2 cellular contexts compared by ENCODE assay signal in genomic region chr4:80101086-80101767, GRCh38.
A peak's percentile ranks its signal among the peaks of the same experiment; 100 is the strongest.
TF ChIP-seq lines count a peak whose summit lies in the region.

No MANE protein-coding gene starts in this region.

TF ChIP-seq in HCT116, 20 proteins besides CTCF, POLR2A, EP300 and RAD21:
- TF ChIP-seq CEBPB (IDR thresholded peaks at IDR 0.05; ENCODE audit: low read depth) (no peak), YY1 (IDR thresholded peaks at IDR 0.05; ENCODE audit: extremely low read depth, insufficient replicate concordance, low read depth, low read length) (no peak), ZFX (IDR thresholded peaks at IDR 0.05) (no peak), JUND (IDR thresholded peaks at IDR 0.05) (no peak), ATF3 (IDR thresholded peaks at IDR 0.05) (no peak), SP1 (IDR thresholded peaks at IDR 0.05; ENCODE audit: low read depth) (no peak), SRF (IDR thresholded peaks at IDR 0.05; ENCODE audit: low read depth) (no peak), SIN3A (IDR thresholded peaks at IDR 0.05; ENCODE audit: low read depth) (no peak), EZH2phosphoT487 (IDR thresholded peaks at IDR 0.05; ENCODE audit: borderline replicate concordance) (no peak), ELF1 (IDR thresholded peaks at IDR 0.05; ENCODE audit: borderline replicate concordance, low read depth) (no peak), EGR1 (IDR thresholded peaks at IDR 0.05; ENCODE audit: low read depth) (no peak), EZH2 (IDR thresholded peaks at IDR 0.05) (no peak), FOSL1 (IDR thresholded peaks at IDR 0.05; ENCODE audit: low read depth) (no peak), TCF7L2 (IDR thresholded peaks at IDR 0.05; ENCODE audit: borderline replicate concordance, extremely low read depth, insufficient read depth, insufficient read length) (no peak), POLR2AphosphoS5 (IDR thresholded peaks at IDR 0.05; ENCODE audit: low read depth, low read length) (no peak), CBX3 (IDR thresholded peaks at IDR 0.05; ENCODE audit: low read depth) (no peak)
- TF ChIP-seq, protein P1, sequence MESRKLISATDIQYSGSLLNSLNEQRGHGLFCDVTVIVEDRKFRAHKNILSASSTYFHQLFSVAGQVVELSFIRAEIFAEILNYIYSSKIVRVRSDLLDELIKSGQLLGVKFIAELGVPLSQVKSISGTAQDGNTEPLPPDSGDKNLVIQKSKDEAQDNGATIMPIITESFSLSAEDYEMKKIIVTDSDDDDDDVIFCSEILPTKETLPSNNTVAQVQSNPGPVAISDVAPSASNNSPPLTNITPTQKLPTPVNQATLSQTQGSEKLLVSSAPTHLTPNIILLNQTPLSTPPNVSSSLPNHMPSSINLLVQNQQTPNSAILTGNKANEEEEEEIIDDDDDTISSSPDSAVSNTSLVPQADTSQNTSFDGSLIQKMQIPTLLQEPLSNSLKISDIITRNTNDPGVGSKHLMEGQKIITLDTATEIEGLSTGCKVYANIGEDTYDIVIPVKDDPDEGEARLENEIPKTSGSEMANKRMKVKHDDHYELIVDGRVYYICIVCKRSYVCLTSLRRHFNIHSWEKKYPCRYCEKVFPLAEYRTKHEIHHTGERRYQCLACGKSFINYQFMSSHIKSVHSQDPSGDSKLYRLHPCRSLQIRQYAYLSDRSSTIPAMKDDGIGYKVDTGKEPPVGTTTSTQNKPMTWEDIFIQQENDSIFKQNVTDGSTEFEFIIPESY (IDR thresholded peaks at IDR 0.05; ENCODE audit: extremely low read depth, insufficient replicate concordance, low read length), result no peak
- TF ChIP-seq, protein P2, sequence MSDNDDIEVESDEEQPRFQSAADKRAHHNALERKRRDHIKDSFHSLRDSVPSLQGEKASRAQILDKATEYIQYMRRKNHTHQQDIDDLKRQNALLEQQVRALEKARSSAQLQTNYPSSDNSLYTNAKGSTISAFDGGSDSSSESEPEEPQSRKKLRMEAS (IDR thresholded peaks at IDR 0.05), result no peak
- TF ChIP-seq, protein P3, sequence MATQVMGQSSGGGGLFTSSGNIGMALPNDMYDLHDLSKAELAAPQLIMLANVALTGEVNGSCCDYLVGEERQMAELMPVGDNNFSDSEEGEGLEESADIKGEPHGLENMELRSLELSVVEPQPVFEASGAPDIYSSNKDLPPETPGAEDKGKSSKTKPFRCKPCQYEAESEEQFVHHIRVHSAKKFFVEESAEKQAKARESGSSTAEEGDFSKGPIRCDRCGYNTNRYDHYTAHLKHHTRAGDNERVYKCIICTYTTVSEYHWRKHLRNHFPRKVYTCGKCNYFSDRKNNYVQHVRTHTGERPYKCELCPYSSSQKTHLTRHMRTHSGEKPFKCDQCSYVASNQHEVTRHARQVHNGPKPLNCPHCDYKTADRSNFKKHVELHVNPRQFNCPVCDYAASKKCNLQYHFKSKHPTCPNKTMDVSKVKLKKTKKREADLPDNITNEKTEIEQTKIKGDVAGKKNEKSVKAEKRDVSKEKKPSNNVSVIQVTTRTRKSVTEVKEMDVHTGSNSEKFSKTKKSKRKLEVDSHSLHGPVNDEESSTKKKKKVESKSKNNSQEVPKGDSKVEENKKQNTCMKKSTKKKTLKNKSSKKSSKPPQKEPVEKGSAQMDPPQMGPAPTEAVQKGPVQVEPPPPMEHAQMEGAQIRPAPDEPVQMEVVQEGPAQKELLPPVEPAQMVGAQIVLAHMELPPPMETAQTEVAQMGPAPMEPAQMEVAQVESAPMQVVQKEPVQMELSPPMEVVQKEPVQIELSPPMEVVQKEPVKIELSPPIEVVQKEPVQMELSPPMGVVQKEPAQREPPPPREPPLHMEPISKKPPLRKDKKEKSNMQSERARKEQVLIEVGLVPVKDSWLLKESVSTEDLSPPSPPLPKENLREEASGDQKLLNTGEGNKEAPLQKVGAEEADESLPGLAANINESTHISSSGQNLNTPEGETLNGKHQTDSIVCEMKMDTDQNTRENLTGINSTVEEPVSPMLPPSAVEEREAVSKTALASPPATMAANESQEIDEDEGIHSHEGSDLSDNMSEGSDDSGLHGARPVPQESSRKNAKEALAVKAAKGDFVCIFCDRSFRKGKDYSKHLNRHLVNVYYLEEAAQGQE (IDR thresholded peaks at IDR 0.05; ENCODE audit: low read depth), result no peak

TF ChIP-seq in K562, 482 proteins besides CTCF, POLR2A, EP300 and RAD21:
- TF ChIP-seq PBX2 (CRISPR knock-in tag; IDR thresholded peaks at IDR 0.05; ENCODE audit: low read depth) (no peak), PBX2 (tag; conservative IDR thresholded peaks at IDR 0.05; ENCODE audit: low read depth) (no peak), FOSL1 (tag; conservative IDR thresholded peaks at IDR 0.05) (peak; percentile 46; the same call in 1 of the 2 replicates), RFX1 (IDR thresholded peaks at IDR 0.05) (peak; percentile 23; the same call in 1 of the 2 replicates)
